ENCODE assay signal across 9 cellular contexts in the genomic region with DNA sequence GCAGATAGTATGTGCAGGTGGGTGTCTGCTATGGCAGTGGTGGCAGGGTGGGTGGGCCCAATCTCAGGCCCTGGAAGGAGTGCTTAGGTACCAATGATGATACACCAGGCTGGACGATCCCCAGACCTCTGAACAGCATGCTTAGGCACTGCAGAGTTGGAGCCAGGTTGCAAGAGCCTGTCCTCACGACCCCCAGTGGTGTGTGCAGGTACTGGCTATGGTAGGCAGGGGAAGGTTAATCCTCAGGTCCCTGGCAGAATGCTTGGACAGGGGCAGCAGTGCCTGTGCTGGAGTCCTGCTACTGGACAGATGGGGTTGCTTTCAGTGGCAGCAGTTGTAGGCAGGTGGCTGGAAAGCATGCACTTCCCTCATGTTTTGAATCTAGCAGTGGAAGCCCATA.
DNase-seq lines count a peak whose midpoint lies in the region; ATAC-seq and TF ChIP-seq lines count a peak whose summit lies in the region.
"Had no signal": no experiment of that assay in that cellular context is flagged by ENCODE, and none has a peak within 500 bp of the region (broad histone marks: within the 10 kb centered on the region; RNA-seq: fewer than 3 reads in every experiment).

No MANE protein-coding gene starts in this region.

- peak; percentile 18 for DNase-seq in A673 (ENCODE audit: low spot score)
- peak; percentile 2 for DNase-seq in dermis blood vessel endothelial cell
- DNase-seq in NCI-H128 (lab: John Stamatoyannopoulos, UW; ENCODE audit: unreplicated experiment): no peak
- no peak for DNase-seq in NOMO-1 treated with DMSO at 0.1 percent for 48 hours (lab: John Stamatoyannopoulos, UW; ENCODE audit: unreplicated experiment)
- no peak for DNase-seq in activated gamma-delta T cell treated with Interleukin-2 at 50 U/mL for 16 hours
- DNase-seq: esophagus squamous epithelium had no signal

- no peaks in the 10 kb centered on the region for H3K36me3 ChIP-seq in A673 (ENCODE audit: insufficient read depth, low read length, poor library complexity, severe bottlenecking)
- H3K36me3 ChIP-seq: esophagus squamous epithelium had no signal

- intact Hi-C loops in A673 (cut with micrococcal nuclease; ENCODE audit: unreplicated experiment): no loop called here

- H3K27ac ChIP-seq in A673 (ENCODE audit: low read depth, low read length, poor library complexity, severe bottlenecking): no peak overlapping the region
- H3K27ac ChIP-seq: esophagus squamous epithelium had no signal

- peak; percentile 76 for ATAC-seq in GM18519 (IDR thresholded peaks at IDR 0.05; ENCODE audit: low FRiP score, unreplicated experiment)
- ATAC-seq in HG03460 (IDR thresholded peaks at IDR 0.05; ENCODE audit: unreplicated experiment): peak; percentile 72
- no peak for ATAC-seq in GM19324 (IDR thresholded peaks at IDR 0.05; ENCODE audit: low FRiP score, unreplicated experiment)

- CTCF ChIA-PET in A673 (lab: Charles Lee): no interaction called here

- POLR2A ChIA-PET in A673 (lab: Charles Lee; ENCODE audit: low non-redundant PET): no interaction called here

- no peaks in the 10 kb centered on the region for H3K27me3 ChIP-seq in A673 (replicated peaks; ENCODE audit: insufficient read depth, low read depth, low read length, poor library complexity)
- H3K27me3 ChIP-seq: esophagus squamous epithelium had no signal

- H3K9me3 ChIP-seq in A673 (ENCODE audit: low read depth, low read length, poor library complexity, severe bottlenecking): no peaks in the 10 kb centered on the region
- H3K9me3 ChIP-seq: esophagus squamous epithelium had no signal

- no peak overlapping the region for H3K4me3 ChIP-seq in A673 (ENCODE audit: low read depth, low read length, poor library complexity, severe bottlenecking)
- H3K4me3 ChIP-seq: esophagus squamous epithelium had no signal

- no TSS peak for BruUV-seq in A673 (replicated peaks; lab: Mats Ljungman, UMichigan)

- peak; percentile 38; the same call in 1 of the 2 replicates for TF ChIP-seq CTCF in A673 (conservative IDR thresholded peaks at IDR 0.05; ENCODE audit: low read depth, low read length)

- H3K4me1 ChIP-seq in A673 (ENCODE audit: insufficient read depth, low read length, poor library complexity, severe bottlenecking): no peaks in the 10 kb centered on the region
- H3K4me1 ChIP-seq: esophagus squamous epithelium had no signal

Comparison
In these comparisons a context has a peak if more than half of its experiments do, and no peak if none do; other contexts are left out.
1. DNase-seq: peak in A673 (single experiment) and dermis blood vessel endothelial cell (single experiment); none in NCI-H128 (single experiment), NOMO-1 treated with DMSO at 0.1 percent for 48 hours (single experiment) and activated gamma-delta T cell treated with Interleukin-2 at 50 U/mL for 16 hours (single experiment).